ENCODE assay signal across 18 cellular contexts in the genomic region with DNA sequence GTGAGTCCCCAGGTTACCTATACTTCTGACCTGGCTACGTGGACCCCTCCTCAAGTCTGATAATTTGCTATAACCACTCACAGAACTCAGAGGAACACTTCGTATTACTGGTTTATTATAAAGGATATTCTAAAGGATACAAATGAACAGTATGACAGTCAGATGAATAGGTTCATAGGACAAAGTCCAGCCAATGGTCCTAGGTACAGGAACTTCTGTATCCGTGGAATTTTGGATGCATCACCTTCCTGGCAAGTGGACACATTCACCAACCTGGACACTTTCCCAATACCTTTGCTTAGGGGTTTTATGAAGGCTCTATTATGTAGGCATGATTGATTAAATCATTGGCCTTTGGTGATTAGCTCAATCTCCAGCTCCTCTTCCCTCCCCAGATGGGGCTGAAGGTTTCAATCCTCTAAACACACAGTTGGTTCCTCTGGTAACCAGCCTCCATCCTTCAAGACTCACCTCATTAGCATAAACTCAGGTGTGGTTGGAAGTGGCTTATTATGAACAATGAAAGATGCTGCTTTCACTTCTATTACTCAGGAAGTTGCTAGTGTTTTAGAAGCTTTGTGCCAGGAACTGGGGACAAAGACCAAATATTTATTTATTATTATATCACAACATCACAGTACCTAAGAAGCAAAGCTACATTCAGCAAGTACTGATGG.
"Had no signal": no experiment of that assay in that cellular context is flagged by ENCODE, and none has a peak within 500 bp of the region (broad histone marks: within the 10 kb centered on the region; RNA-seq: fewer than 3 reads in every experiment).

No MANE protein-coding gene starts in this region.

- H3K9me3 ChIP-seq: body of pancreas, esophagus squamous epithelium, prostate gland had no signal

- FAIRE-seq: endothelial cell of umbilical vein had no signal

- H3K4me3 ChIP-seq: body of pancreas, esophagus squamous epithelium, neural progenitor cell, prostate gland, skin epidermis had no signal

- H3K27ac Mint-ChIP-seq: activated naive CD8-positive, alpha-beta T cell treated with anti-CD3 and anti-CD28 coated beads, Interleukin-2, amount 10 ng/mL, durations not matched to agents 7 days and 5 days; immature natural killer cell; neural progenitor cell had no signal

- H3K36me3 ChIP-seq: esophagus squamous epithelium, neural progenitor cell, prostate gland had no signal

- H3K4me1 ChIP-seq: neural progenitor cell, prostate gland had no signal

- H3K27me3 ChIP-seq: body of pancreas, esophagus squamous epithelium, neural progenitor cell had no signal

- H3K9me3 Mint-ChIP-seq: activated CD8-positive, alpha-beta T cell treated with anti-CD3 and anti-CD28 coated beads for 36 hours; activated naive CD8-positive, alpha-beta T cell treated with anti-CD3 and anti-CD28 coated beads, Interleukin-2, amount 10 ng/mL, durations not matched to agents 7 days and 5 days had no signal

- H3K4me1 Mint-ChIP-seq: immature natural killer cell had no signal

- H3K4me3 Mint-ChIP-seq: activated CD8-positive, alpha-beta T cell treated with anti-CD3 and anti-CD28 coated beads for 36 hours; activated naive CD8-positive, alpha-beta T cell treated with anti-CD3 and anti-CD28 coated beads, Interleukin-2, amount 10 ng/mL, durations not matched to agents 7 days and 5 days; immature natural killer cell; naive thymus-derived CD4-positive, alpha-beta T cell; neural progenitor cell had no signal

- H3K27ac ChIP-seq: neural progenitor cell, prostate gland, skin epidermis had no signal

- H3K36me3 Mint-ChIP-seq: activated naive CD8-positive, alpha-beta T cell treated with anti-CD3 and anti-CD28 coated beads, Interleukin-2, amount 10 ng/mL, durations not matched to agents 7 days and 5 days; immature natural killer cell; naive thymus-derived CD4-positive, alpha-beta T cell; neural progenitor cell had no signal

- ATAC-seq: activated CD8-positive, alpha-beta T cell treated with anti-CD3 and anti-CD28 coated beads for 36 hours; body of pancreas; naive thymus-derived CD4-positive, alpha-beta T cell; right cardiac atrium had no signal

- DNase-seq: activated CD8-positive, alpha-beta T cell treated with anti-CD3 and anti-CD28 coated beads for 36 hours; activated naive CD8-positive, alpha-beta T cell treated with anti-CD3 and anti-CD28 coated beads, Interleukin-2, amount 10 ng/mL, durations not matched to agents 7 days and 5 days; activated T-cell treated with anti-CD3 and anti-CD28 coated beads, Interleukin-2, amount 50 U/mL, for 48 hours; amygdala; body of pancreas; dermis blood vessel endothelial cell; effector memory CD4-positive, alpha-beta T cell; esophagus squamous epithelium; immature natural killer cell; mesendoderm; naive thymus-derived CD4-positive, alpha-beta T cell; right cardiac atrium; stimulated activated CD4-positive, alpha-beta T cell treated with anti-CD3 and anti-CD28 coated beads, Interleukin-2, amount 100 ng/mL, for 48 hours; T1000 had no signal
